Comparison of ENCODE assay signal across 10 cellular contexts in the genomic region with DNA sequence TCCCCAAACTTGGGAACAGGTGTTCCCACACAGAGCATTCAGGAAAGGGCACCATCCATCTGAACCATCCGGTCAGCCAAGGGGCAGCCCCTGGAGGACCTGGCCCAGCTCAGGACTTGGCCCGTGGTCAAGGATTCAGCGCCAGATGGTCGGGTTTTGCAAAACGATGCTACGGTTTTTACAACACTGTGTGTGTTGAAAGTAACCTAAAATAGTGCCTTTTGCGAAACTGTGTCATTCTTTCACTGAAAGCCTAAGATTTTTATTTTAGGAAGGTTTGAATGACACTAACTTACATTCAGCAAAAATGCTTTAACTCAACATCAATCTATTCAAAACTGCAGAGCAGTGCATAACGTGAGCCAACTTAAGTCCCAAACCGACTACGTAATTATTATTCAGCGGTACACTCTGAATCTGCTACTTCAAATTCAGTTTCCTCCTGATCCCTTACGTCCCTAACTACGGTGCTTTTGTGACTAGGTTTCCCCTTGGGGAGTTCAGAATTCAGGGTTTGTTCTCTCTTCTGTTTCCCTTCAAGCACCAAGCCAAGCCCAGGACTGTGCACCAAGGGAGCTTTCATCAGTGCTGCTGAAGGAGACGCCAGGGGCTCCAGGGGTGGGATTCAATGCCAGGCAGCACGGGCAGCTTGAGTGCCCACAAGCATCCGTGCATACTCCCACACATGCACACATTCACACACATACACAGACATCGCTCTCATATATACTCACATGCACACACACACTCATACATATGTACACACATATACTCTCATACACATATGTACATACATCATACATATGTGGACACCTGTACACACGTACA. TPM values are rescaled to one million over a fixed set of nuclear protein-coding genes. Genes with fewer than 3 reads are reported as not detected.
DNase-seq lines count a peak whose midpoint lies in the region; ATAC-seq and TF ChIP-seq lines count a peak whose summit lies in the region.
"Had no signal": no experiment of that assay in that cellular context is flagged by ENCODE, and none has a peak within 500 bp of the region (broad histone marks: within the 10 kb centered on the region; RNA-seq: fewer than 3 reads in every experiment).

No MANE protein-coding gene starts in this region.

- TF ChIP-seq POLR2A in GM15510 (IDR thresholded peaks at IDR 0.05; ENCODE audit: borderline replicate concordance, extremely low read depth, insufficient read length): peak; percentile 14

- H3K27ac Mint-ChIP-seq in immature natural killer cell (peak overlapping the region; percentile 83 to 100 (median 98)), nephron progenitor cell (no peak overlapping the region)

- H3K4me3 Mint-ChIP-seq in immature natural killer cell (peak overlapping the region in 4 of 5 donors; percentile 14 to 72 (median 26)), nephron progenitor cell (no peak overlapping the region)

- H3K9me3 Mint-ChIP-seq in immature natural killer cell (peaks cover 0 to 3% (median 0%) of the 10 kb centered on the region in 6 donors), nephron progenitor cell (no peaks in the 10 kb centered on the region)

- H3K27me3 Mint-ChIP-seq in immature natural killer cell (ENCODE audit: low read depth in 3 of 3): peaks cover 36 to 51% (median 47%) of the 10 kb centered on the region in 3 donors
- no peaks in the 10 kb centered on the region for H3K27me3 Mint-ChIP-seq in nephron progenitor cell (ENCODE audit: low read depth, poor library complexity)

- peak; percentile 27 for ATAC-seq in GM21529 (IDR thresholded peaks at IDR 0.05; ENCODE audit: unreplicated experiment)
- ATAC-seq in HG03558 (IDR thresholded peaks at IDR 0.05; ENCODE audit: extremely low read depth, unreplicated experiment): peak; percentile 21

- DNase-seq in immature natural killer cell (no peak), nephron progenitor cell (no peak), NCI-H2029 (lab: John Stamatoyannopoulos, UW) (no peak), NCI-H146 (lab: John Stamatoyannopoulos, UW) (no peak)
- no peak for DNase-seq in stimulated activated CD4-positive, alpha-beta T cell treated with anti-CD3 and anti-CD28 coated beads, Interleukin-4, amount 100 ng/mL, for 1 hour
- DNase-seq: cortex of kidney, DND-41 had no signal

- H3K4me1 Mint-ChIP-seq in immature natural killer cell (peaks cover 96 to 98% of the 10 kb centered on the region in 2 donors), nephron progenitor cell (peaks cover 8% of the 10 kb centered on the region)

- no peak for TF ChIP-seq CTCF in nephron progenitor cell (IDR thresholded peaks at IDR 0.05)

- H3K36me3 Mint-ChIP-seq in immature natural killer cell (peaks cover 9 to 42% (median 20%) of the 10 kb centered on the region in 3 donors), nephron progenitor cell (ENCODE audit: low read depth) (peaks cover 17% of the 10 kb centered on the region)

RNA-seq across cellular contexts. Expression of a gene that starts 25.8 kb away (rescaled TPM):
- 100 to 1,000 TPM; 107 to 255 (median 144) TPM for polyA plus RNA-seq in immature natural killer cell

RNA-seq across cellular contexts. Expression of a gene that starts 52.8 kb away (rescaled TPM):
- polyA plus RNA-seq in immature natural killer cell: not detected
